In genomic region chr1:182196897-182197546, GRCh38 we compare ENCODE assay signal across 20 cellular contexts.
A peak's percentile ranks its signal among the peaks of the same experiment; 100 is the strongest.
DNase-seq lines count a peak whose midpoint lies in the region; ATAC-seq and TF ChIP-seq lines count a peak whose summit lies in the region.
"Had no signal": no experiment of that assay in that cellular context is flagged by ENCODE, and none has a peak within 500 bp of the region (broad histone marks: within the 10 kb centered on the region; RNA-seq: fewer than 3 reads in every experiment).

No MANE protein-coding gene starts in this region.

- H3K36me3 ChIP-seq in heart left ventricle (no peaks in the 10 kb centered on the region), psoas muscle (ENCODE audit: insufficient read depth in 1 of 2, low read depth in 1 of 2) (no peaks in the 10 kb centered on the region), upper lobe of left lung (no peaks in the 10 kb centered on the region)

- DNase-seq in astrocyte of the hippocampus (ENCODE audit: low read depth, low spot score) (peak; percentile 28), heart left ventricle (no peak), psoas muscle (no peak), upper lobe of left lung (no peak), HUDEP-2 (lab: John Stamatoyannopoulos, UW; ENCODE audit: unreplicated experiment in 76 of 76) (no peak), GM19238 (ENCODE audit: insufficient read length, low spot score) (no peak), middle frontal gyrus (ENCODE audit: extremely low spot score, low spot score) (no peak)
- DNase-seq: activated CD4-positive, alpha-beta T cell treated with anti-CD3 and anti-CD28 coated beads, Interleukin-2, amount 50 U/mL, for 1 hour; activated gamma-delta T cell; amniotic stem cell; Caco-2; effector memory CD8-positive, alpha-beta T cell; mesenchymal stem cell; naive thymus-derived CD8-positive, alpha-beta T cell; NCI-H1092; NCI-H2081 treated with DMSO at 0.1 percent for 48 hours; NCI-H510A had no signal

- WGBS in heart left ventricle, 4 donors = 44 to 54% (median 47%) methylated on average over 4 of the region's 4 CpGs
- 12 to 24% (median 17%) methylated on average over 4 of the region's 4 CpGs for WGBS in psoas muscle, 3 donors
- whole genome bisulfite sequencing in upper lobe of left lung, 2 donors = 42 to 43% methylated on average over 4 of the region's 4 CpGs

- H3K9me3 ChIP-seq in heart left ventricle (no peaks in the 10 kb centered on the region), psoas muscle (no peaks in the 10 kb centered on the region), upper lobe of left lung (no peaks in the 10 kb centered on the region)
- H3K9me3 ChIP-seq: Caco-2 had no signal

- peak overlapping the region in 8 of 12 donors; percentile 19 to 58 (median 37) for H3K27ac ChIP-seq in heart left ventricle
- H3K27ac ChIP-seq in psoas muscle = peak overlapping the region; percentile 72
- H3K27ac ChIP-seq in upper lobe of left lung = peak overlapping the region; percentile 27 to 63 (median 51)
- H3K27ac ChIP-seq: RWPE1 had no signal

- intact Hi-C loops in heart left ventricle (cut with DNase I) = loop anchor here in 3 of 10 donors (2.0 to 5.0 kb wide), 2 partner anchors 52 to 55 kb away; no protein-coding TSS in a partner anchor
- intact Hi-C loops in psoas muscle (cut with DNase I) = no loop called here

- TF ChIP-seq CTCF in heart left ventricle (IDR thresholded peaks at IDR 0.05) = no peak
- no peak for TF ChIP-seq CTCF in psoas muscle (IDR thresholded peaks at IDR 0.05)
- no peak for TF ChIP-seq CTCF in upper lobe of left lung (IDR thresholded peaks at IDR 0.05)

- no peak overlapping the region for H3K4me3 ChIP-seq in heart left ventricle
- H3K4me3 ChIP-seq in psoas muscle = peak overlapping the region; percentile 12
- no peak overlapping the region for H3K4me3 ChIP-seq in upper lobe of left lung
- H3K4me3 ChIP-seq: K562 had no signal

- H3K4me1 ChIP-seq in heart left ventricle (peaks cover 0 to 25% (median 8%) of the 10 kb centered on the region in 12 donors), psoas muscle (peaks cover 31% of the 10 kb centered on the region), upper lobe of left lung (peaks cover 14 to 34% (median 19%) of the 10 kb centered on the region in 4 donors)

- H3K27me3 ChIP-seq in heart left ventricle (no peaks in the 10 kb centered on the region), psoas muscle (ENCODE audit: insufficient read depth in 3 of 3, low read length in 2 of 3) (no peaks in the 10 kb centered on the region), upper lobe of left lung (no peaks in the 10 kb centered on the region)

- ATAC-seq in heart left ventricle (peak; percentile 59 to 73 (median 62)), psoas muscle (peak; percentile 44 to 81 (median 74)), upper lobe of left lung (ENCODE audit: low FRiP score in 2 of 2) (peak in 1 of 2 donors; percentile 68), HG03039 (IDR thresholded peaks at IDR 0.05; ENCODE audit: unreplicated experiment) (no peak)
- ATAC-seq: effector memory CD8-positive, alpha-beta T cell; naive thymus-derived CD8-positive, alpha-beta T cell had no signal

- TF ChIP-seq POLR2A in heart left ventricle (IDR thresholded peaks at IDR 0.05) (no peak), upper lobe of left lung (IDR thresholded peaks at IDR 0.05) (no peak)

- TF ChIP-seq EP300 in upper lobe of left lung (IDR thresholded peaks at IDR 0.05) = peak in 1 of 4 donors; percentile 14
